In the genomic region with DNA sequence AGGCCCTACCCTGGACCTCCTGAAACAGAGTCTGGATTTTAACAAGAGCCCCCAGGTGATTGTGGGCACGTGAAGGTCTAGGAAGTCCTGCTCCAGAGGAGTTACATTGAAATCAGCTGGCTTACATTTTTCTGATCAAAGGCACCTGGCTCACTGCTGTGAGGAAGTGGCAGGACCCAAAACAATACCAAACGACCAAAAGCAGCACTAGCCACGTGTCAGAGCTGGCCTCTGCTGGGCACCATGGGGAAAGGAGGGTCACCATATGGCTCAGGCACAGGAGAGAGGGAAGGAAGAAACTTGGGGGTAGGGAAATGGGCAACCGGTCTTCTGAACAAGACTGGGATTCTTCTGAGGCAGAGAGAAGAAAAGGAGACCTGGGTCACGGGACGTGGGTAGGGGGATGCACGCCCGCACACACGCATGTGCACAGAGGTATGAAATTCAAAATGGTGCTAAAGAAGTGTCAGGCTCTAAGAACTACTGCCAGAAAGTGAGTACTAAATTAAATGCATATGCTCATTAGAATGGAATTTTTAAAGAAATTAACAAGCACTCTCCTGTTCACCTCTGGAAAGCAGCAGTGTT, we compare ENCODE assay signal across 18 cellular contexts.
A peak's percentile ranks its signal among the peaks of the same experiment; 100 is the strongest.
DNase-seq lines count a peak whose midpoint lies in the region; ATAC-seq, FAIRE-seq and TF ChIP-seq lines count a peak whose summit lies in the region.
"Had no signal": no experiment of that assay in that cellular context is flagged by ENCODE, and none has a peak within 500 bp of the region (broad histone marks: within the 10 kb centered on the region; RNA-seq: fewer than 3 reads in every experiment).

No MANE protein-coding gene starts in this region.

- no peak for ATAC-seq in foreskin keratinocyte
- ATAC-seq: left lobe of liver, WTC11 had no signal

- H3K4me3 Mint-ChIP-seq in activated CD4-positive, alpha-beta memory T cell treated with anti-CD3 and anti-CD28 coated beads, Interleukin-2, amount 10 ng/mL, durations not matched to agents 7 days and 5 days = no peak overlapping the region
- H3K4me3 Mint-ChIP-seq: CD14-positive monocyte, WTC11 had no signal

- POLR2A ChIA-PET in activated CD4-positive, alpha-beta memory T cell treated with anti-CD3 and anti-CD28 coated beads, Interleukin-2, amount 10 ng/mL, durations not matched to agents 7 days and 5 days (lab: Charles Lee) = interaction anchor here (1.3 to 3.3 kb wide), 2 partner anchors 29 to 67 kb away, joined by 3 to 17 read pairs; no protein-coding TSS in a partner anchor

- intact Hi-C loops in transverse colon (cut with DNase I; ENCODE audit: low total_unique reads) = no loop called here

- H3K9me3 Mint-ChIP-seq in activated CD4-positive, alpha-beta memory T cell treated with anti-CD3 and anti-CD28 coated beads, Interleukin-2, amount 10 ng/mL, durations not matched to agents 7 days and 5 days = no peaks in the 10 kb centered on the region
- H3K9me3 Mint-ChIP-seq: WTC11 had no signal

- TF ChIP-seq EP300 in transverse colon (IDR thresholded peaks at IDR 0.05; ENCODE audit: low read depth) = no peak

- TF ChIP-seq POLR2A in GM12892 (IDR thresholded peaks at IDR 0.05; ENCODE audit: low read depth, low read length) (no peak), transverse colon (IDR thresholded peaks at IDR 0.05) (no peak)

- H3K27me3 ChIP-seq in foreskin keratinocyte = no peaks in the 10 kb centered on the region
- no peaks in the 10 kb centered on the region for H3K27me3 ChIP-seq in transverse colon
- H3K27me3 ChIP-seq: spleen had no signal

- H3K4me1 Mint-ChIP-seq in activated CD4-positive, alpha-beta memory T cell treated with anti-CD3 and anti-CD28 coated beads, Interleukin-2, amount 10 ng/mL, durations not matched to agents 7 days and 5 days = peaks cover 64% of the 10 kb centered on the region

- H3K36me3 ChIP-seq in transverse colon = no peaks in the 10 kb centered on the region
- H3K36me3 ChIP-seq: spleen had no signal

- H3K27me3 Mint-ChIP-seq in activated CD4-positive, alpha-beta memory T cell treated with anti-CD3 and anti-CD28 coated beads, Interleukin-2, amount 10 ng/mL, durations not matched to agents 7 days and 5 days = no peaks in the 10 kb centered on the region

- H3K36me3 Mint-ChIP-seq in activated CD4-positive, alpha-beta memory T cell treated with anti-CD3 and anti-CD28 coated beads, Interleukin-2, amount 10 ng/mL, durations not matched to agents 7 days and 5 days (ENCODE audit: low read depth) = peaks cover 28% of the 10 kb centered on the region

- H3K4me3 ChIP-seq in transverse colon = no peak overlapping the region
- H3K4me3 ChIP-seq: spleen had no signal

- CTCF ChIA-PET in activated CD4-positive, alpha-beta memory T cell treated with anti-CD3 and anti-CD28 coated beads, Interleukin-2, amount 10 ng/mL, durations not matched to agents 7 days and 5 days (lab: Charles Lee) = interaction anchor here (5.0 kb wide), 1 partner anchor 210 kb away, joined by 26 read pairs; no protein-coding TSS in a partner anchor

- H3K9me3 ChIP-seq in transverse colon = no peaks in the 10 kb centered on the region
- H3K9me3 ChIP-seq: spleen had no signal

- peak overlapping the region; percentile 55 for H3K27ac Mint-ChIP-seq in activated CD4-positive, alpha-beta memory T cell treated with anti-CD3 and anti-CD28 coated beads, Interleukin-2, amount 10 ng/mL, durations not matched to agents 7 days and 5 days
- H3K27ac Mint-ChIP-seq: WTC11 had no signal

- WGBS in transverse colon (ENCODE audit: low coverage in 1 of 2), 2 donors = 85 to 98% methylated on average over 6 to 9 of the region's 9 CpGs

- no peak for FAIRE-seq in GM12892 (lab: Jason Lieb, UNC)
- FAIRE-seq: bronchial epithelial cell, H1 had no signal

- DNase-seq in DMS 273 (lab: John Stamatoyannopoulos, UW; ENCODE audit: unreplicated experiment) (peak; percentile 38), DMS 273 treated with DMSO at 0.1 percent for 48 hours (lab: John Stamatoyannopoulos, UW) (no peak), ELR (ENCODE audit: low read depth) (peak; percentile 14), foreskin keratinocyte (no peak), GM12892 (ENCODE audit: insufficient read length) (no peak), transverse colon (no peak)
- no peak for DNase-seq in activated CD4-positive, alpha-beta memory T cell treated with anti-CD3 and anti-CD28 coated beads, Interleukin-2, amount 10 ng/mL, durations not matched to agents 7 days and 5 days
- no peak for DNase-seq in stimulated activated CD4-positive, alpha-beta T cell treated with anti-CD3 and anti-CD28 coated beads, Interleukin-2, amount 100 ng/mL, for 24 hours
- DNase-seq: NCI-H1105, NCI-H2171 treated with DMSO at 0.1 percent for 48 hours, posterior cingulate gyrus, spleen had no signal

- H3K4me1 ChIP-seq in foreskin keratinocyte = peaks cover 25% of the 10 kb centered on the region
- peaks cover 0 to 6% (median 0%) of the 10 kb centered on the region in 4 donors for H3K4me1 ChIP-seq in transverse colon

- no peak for TF ChIP-seq CTCF in foreskin keratinocyte (conservative IDR thresholded peaks at IDR 0.05)
- TF ChIP-seq CTCF in transverse colon (IDR thresholded peaks at IDR 0.05) = no peak

- H3K27ac ChIP-seq in foreskin keratinocyte = peak overlapping the region; percentile 64
- H3K27ac ChIP-seq in transverse colon = no peak overlapping the region
- H3K27ac ChIP-seq: 22Rv1, spleen had no signal

- in situ Hi-C loops in transverse colon (cut with MboI; ENCODE audit: low pct_ligation_motif_present in 1 of 4, low pct_unique_long_range_greater_than_20kb in 1 of 4, low sequenced_read_pairs in 3 of 4) = no loop called here

Comparison
In these comparisons a context has a peak if more than half of its experiments do, and no peak if none do; other contexts are left out.
1. DNase-seq: peak in DMS 273 (single experiment) and ELR (single experiment); none in DMS 273 treated with DMSO at 0.1 percent for 48 hours (single experiment), activated CD4-positive, alpha-beta memory T cell treated with anti-CD3 and anti-CD28 coated beads, Interleukin-2, amount 10 ng/mL, durations not matched to agents 7 days and 5 days (single experiment), foreskin keratinocyte (0 of 2), stimulated activated CD4-positive, alpha-beta T cell treated with anti-CD3 and anti-CD28 coated beads, Interleukin-2, amount 100 ng/mL, for 24 hours (0 of 2), GM12892 (single experiment) and transverse colon (single experiment).